Comparison of ENCODE assay signal across 9 cellular contexts in genomic region chr19:50639121-50640112, GRCh38. TPM values are rescaled to one million over a fixed set of nuclear protein-coding genes. Genes with fewer than 3 reads are reported as not detected.
A peak's percentile ranks its signal among the peaks of the same experiment; 100 is the strongest.
DNase-seq lines count a peak whose midpoint lies in the region; ATAC-seq and TF ChIP-seq lines count a peak whose summit lies in the region.
"Had no signal": no experiment of that assay in that cellular context is flagged by ENCODE, and none has a peak within 500 bp of the region (broad histone marks: within the 10 kb centered on the region; RNA-seq: fewer than 3 reads in every experiment).

A gene with protein sequence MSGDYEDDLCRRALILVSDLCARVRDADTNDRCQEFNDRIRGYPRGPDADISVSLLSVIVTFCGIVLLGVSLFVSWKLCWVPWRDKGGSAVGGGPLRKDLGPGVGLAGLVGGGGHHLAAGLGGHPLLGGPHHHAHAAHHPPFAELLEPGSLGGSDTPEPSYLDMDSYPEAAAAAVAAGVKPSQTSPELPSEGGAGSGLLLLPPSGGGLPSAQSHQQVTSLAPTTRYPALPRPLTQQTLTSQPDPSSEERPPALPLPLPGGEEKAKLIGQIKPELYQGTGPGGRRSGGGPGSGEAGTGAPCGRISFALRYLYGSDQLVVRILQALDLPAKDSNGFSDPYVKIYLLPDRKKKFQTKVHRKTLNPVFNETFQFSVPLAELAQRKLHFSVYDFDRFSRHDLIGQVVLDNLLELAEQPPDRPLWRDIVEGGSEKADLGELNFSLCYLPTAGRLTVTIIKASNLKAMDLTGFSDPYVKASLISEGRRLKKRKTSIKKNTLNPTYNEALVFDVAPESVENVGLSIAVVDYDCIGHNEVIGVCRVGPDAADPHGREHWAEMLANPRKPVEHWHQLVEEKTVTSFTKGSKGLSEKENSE (minus strand): TSS chr19:50639881. CDS start chr19:50637411, 2,470 bp downstream.

- peaks cover 2% of the 10 kb centered on the region for H3K4me1 Mint-ChIP-seq in activated T-helper 2 cell treated with anti-CD3 and anti-CD28 coated beads, Interferon-gamma antibody, Interleukin-2, Interleukin-4, amounts not matched to agents 10 μg/mL and 5 μg/mL and 100 μg/mL, durations not matched to agents 14 hours and 24 hours and 36 hours (ENCODE audit: low read depth)

- H3K4me3 Mint-ChIP-seq in activated T-helper 2 cell treated with anti-CD3 and anti-CD28 coated beads, Interferon-gamma antibody, Interleukin-2, Interleukin-4, amounts not matched to agents 10 μg/mL and 5 μg/mL and 100 μg/mL, durations not matched to agents 14 hours and 24 hours and 36 hours (ENCODE audit: low read depth), result peak within 1 kb of the TSS; percentile 66

- peak within 1 kb of the TSS; percentile 13 to 66 (median 54) for H3K4me3 ChIP-seq in heart left ventricle

- H3K27ac ChIP-seq in heart left ventricle, result no peak within 1 kb of the TSS

- peak; percentile 71 for DNase-seq in Daoy (ENCODE audit: low read depth)
- peak; percentile 6 for DNase-seq in NCI-H1417 treated with DMSO at 0.1 percent for 48 hours (lab: John Stamatoyannopoulos, UW)
- DNase-seq in activated T-helper 2 cell treated with anti-CD3 and anti-CD28 coated beads, Interferon-gamma antibody, Interleukin-2, Interleukin-4, amounts not matched to agents 10 μg/mL and 5 μg/mL and 100 μg/mL, durations not matched to agents 14 hours and 24 hours and 36 hours (ENCODE audit: low spot score), result no peak
- peak in 2 of 5 donors; percentile 20 to 58 for DNase-seq in heart left ventricle
- peak; percentile 65 to 98 (median 86) for DNase-seq in posterior cingulate gyrus
- no peak for DNase-seq in SHP77 (lab: John Stamatoyannopoulos, UW)
- no peak for DNase-seq in DMS53 (lab: John Stamatoyannopoulos, UW)
- no peak for DNase-seq in RKO (ENCODE audit: low spot score)

- no peaks in the 10 kb centered on the region for H3K36me3 Mint-ChIP-seq in activated T-helper 2 cell treated with anti-CD3 and anti-CD28 coated beads, Interferon-gamma antibody, Interleukin-2, Interleukin-4, amounts not matched to agents 10 μg/mL and 5 μg/mL and 100 μg/mL, durations not matched to agents 14 hours and 24 hours and 36 hours (ENCODE audit: low read depth)

- H3K27me3 Mint-ChIP-seq in activated T-helper 2 cell treated with anti-CD3 and anti-CD28 coated beads, Interferon-gamma antibody, Interleukin-2, Interleukin-4, amounts not matched to agents 10 μg/mL and 5 μg/mL and 100 μg/mL, durations not matched to agents 14 hours and 24 hours and 36 hours (ENCODE audit: low read depth), result peaks cover 30% of the 10 kb centered on the region

- no peak for TF ChIP-seq CTCF in heart left ventricle (IDR thresholded peaks at IDR 0.05)

- peaks cover 0 to 9% (median 0%) of the 10 kb centered on the region in 12 donors for H3K4me1 ChIP-seq in heart left ventricle

- 2 to 11% (median 4%) methylated on average over 30 to 75 of the region's 76 CpGs for WGBS in heart left ventricle, 4 donors

- no peak within 1 kb of the TSS for H3K27ac Mint-ChIP-seq in activated T-helper 2 cell treated with anti-CD3 and anti-CD28 coated beads, Interferon-gamma antibody, Interleukin-2, Interleukin-4, amounts not matched to agents 10 μg/mL and 5 μg/mL and 100 μg/mL, durations not matched to agents 14 hours and 24 hours and 36 hours

- intact Hi-C loops in activated T-helper 2 cell treated with anti-CD3 and anti-CD28 coated beads, Interferon-gamma antibody, Interleukin-2, Interleukin-4, amounts not matched to agents 10 μg/mL and 5 μg/mL and 100 μg/mL, durations not matched to agents 14 hours and 24 hours and 36 hours (cut with micrococcal nuclease), result no loop called here
- intact Hi-C loops in heart left ventricle (cut with DNase I), result no loop called here
- intact Hi-C loops in posterior cingulate gyrus (cut with DNase I), result no loop called here

- peaks cover 3% of the 10 kb centered on the region for H3K9me3 Mint-ChIP-seq in activated T-helper 2 cell treated with anti-CD3 and anti-CD28 coated beads, Interferon-gamma antibody, Interleukin-2, Interleukin-4, amounts not matched to agents 10 μg/mL and 5 μg/mL and 100 μg/mL, durations not matched to agents 14 hours and 24 hours and 36 hours

- no peaks in the 10 kb centered on the region for H3K36me3 ChIP-seq in heart left ventricle

- no peak for TF ChIP-seq POLR2A in heart left ventricle (IDR thresholded peaks at IDR 0.05)

- H3K27me3 ChIP-seq in heart left ventricle, result peaks cover 5 to 70% (median 19%) of the 10 kb centered on the region in 9 donors

- ATAC-seq in heart left ventricle, result peak; percentile 82 to 91 (median 86)

- H3K9me3 ChIP-seq in heart left ventricle, result peaks cover 0 to 14% (median 3%) of the 10 kb centered on the region in 12 donors

RNA-seq across cellular contexts. Expression of the gene that starts here (rescaled TPM):
- total RNA-seq in Daoy (2014; rRNA removed; shearing (Covaris generic)), result 0.36 and 1.4 TPM in 2 replicates
- 0.07 TPM in 1 of 2 replicates, not detected in the other for total RNA-seq in activated T-helper 2 cell treated with anti-CD3 and anti-CD28 coated beads, Interferon-gamma antibody, Interleukin-2, Interleukin-4, amounts not matched to agents 10 μg/mL and 5 μg/mL and 100 μg/mL, durations not matched to agents 14 hours and 24 hours and 36 hours
- total RNA-seq in heart left ventricle, result under 1 TPM in 4 of 9 donors, not detected in 5; 0.17 to 0.75 (median 0.25) TPM
- under 1 TPM in 1 of 2 donors, not detected in 1; 0.06 TPM for polyA plus RNA-seq in heart left ventricle
- total RNA-seq: skeletal muscle tissue had no signal

Comparison
In these comparisons a context has a peak if more than half of its experiments do, and no peak if none do; other contexts are left out.
1. Peak in ATAC-seq and H3K4me3 ChIP-seq in heart left ventricle; RNA of the gene not detected or under 1 TPM.
2. DNase-seq: peak in Daoy (single experiment), NCI-H1417 treated with DMSO at 0.1 percent for 48 hours (single experiment) and posterior cingulate gyrus (10 of 10); none in activated T-helper 2 cell treated with anti-CD3 and anti-CD28 coated beads, Interferon-gamma antibody, Interleukin-2, Interleukin-4, amounts not matched to agents 10 μg/mL and 5 μg/mL and 100 μg/mL, durations not matched to agents 14 hours and 24 hours and 36 hours (single experiment), SHP77 (0 of 2), DMS53 (single experiment) and RKO (single experiment).